Comparison of ENCODE assay signal across 14 cellular contexts in the genomic region with DNA sequence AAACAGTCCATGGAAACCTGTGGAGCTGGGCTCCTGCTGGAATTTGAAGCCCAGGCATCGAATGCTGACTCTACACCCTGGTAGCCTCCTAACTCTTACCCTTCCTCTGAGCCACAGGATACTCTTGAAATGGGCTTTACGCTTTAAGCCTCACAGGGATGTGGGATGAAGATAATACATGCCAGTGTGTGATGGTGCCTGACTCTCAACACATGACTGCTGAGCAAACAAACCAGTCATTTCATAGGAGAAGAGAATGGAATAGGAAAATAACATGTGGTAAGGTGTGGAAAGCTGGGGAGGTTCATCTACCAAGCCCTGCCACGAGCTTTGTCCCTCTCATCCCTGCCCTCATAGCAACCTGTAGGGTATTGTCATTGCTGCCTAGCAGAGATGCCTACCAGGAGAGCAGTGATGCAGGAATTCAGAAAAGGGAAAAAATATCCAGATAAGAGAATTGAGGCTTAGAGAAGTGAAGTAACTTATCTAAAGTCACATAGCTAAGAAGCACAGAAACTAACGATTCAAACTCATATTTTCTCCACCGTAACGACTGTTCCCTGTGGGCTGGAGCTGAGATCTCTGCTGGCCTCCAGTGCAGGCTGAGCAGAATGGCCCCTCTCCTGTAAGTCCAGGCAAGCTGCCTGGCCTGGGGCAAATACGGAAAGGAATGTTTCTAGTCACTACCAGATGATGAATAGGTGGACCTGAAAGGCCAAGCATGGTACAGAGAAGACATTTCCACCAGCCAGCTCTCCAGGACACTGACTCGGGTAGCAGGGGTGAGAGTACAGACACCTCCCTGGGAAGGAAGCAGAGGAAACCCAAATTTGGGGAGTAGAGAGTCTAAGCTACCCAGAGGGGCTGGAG.
DNase-seq lines count a peak whose midpoint lies in the region; ATAC-seq and TF ChIP-seq lines count a peak whose summit lies in the region.
"Had no signal": no experiment of that assay in that cellular context is flagged by ENCODE, and none has a peak within 500 bp of the region (broad histone marks: within the 10 kb centered on the region; RNA-seq: fewer than 3 reads in every experiment).

No MANE protein-coding gene starts in this region.

- BruUV-seq in HCT116 (replicated peaks; lab: Mats Ljungman, UMichigan), result TSS peak; percentile 22

- peak overlapping the region; percentile 72 for H3K4me2 ChIP-seq in HCT116 (ENCODE audit: low read length)
- no peak overlapping the region for H3K4me2 ChIP-seq in hepatocyte

- no peaks in the 10 kb centered on the region for H3K79me2 ChIP-seq in HCT116 (ENCODE audit: insufficient read depth, low read length)
- H3K79me2 ChIP-seq in hepatocyte, result no peaks in the 10 kb centered on the region

- in situ Hi-C loops in ACHN (cut with HindIII; ENCODE audit: low pct_ligation_motif_present, low pct_unique_long_range_greater_than_20kb, low sequenced_read_pairs), result no loop called here

- intact Hi-C loops in HCT116 (cut with micrococcal nuclease) (no loop called here), prostate gland (cut with DNase I) (no loop called here)
- intact Hi-C loops in activated T-helper 1 cell treated with anti-CD3 and anti-CD28 coated beads, Interleukin-12 subunit alpha, Interleukin-12 subunit beta, Interleukin-2, Interleukin-4 antibody, amounts not matched to agents 30 ng/mL and 10 ng/mL and 1 ng/mL, durations not matched to agents 14 hours and 24 hours and 36 hours (cut with micrococcal nuclease), result loop anchor here (1.0 kb wide), 1 partner anchor 12 kb away; no protein-coding TSS in a partner anchor

- H3K4me3 ChIP-seq in HCT116 (replicated peaks in 1 of 2; ENCODE audit: low read depth in 1 of 2, low read length in 2 of 2) (no peak overlapping the region), hepatocyte (no peak overlapping the region), prostate gland (no peak overlapping the region)
- H3K4me3 ChIP-seq: SK-N-MC had no signal

- DNase-seq in ACHN (peak; percentile 22), HCT116 (ENCODE audit: low read depth, low spot score) (no peak), hepatocyte (ENCODE audit: low spot score) (no peak), prostate gland (ENCODE audit: low spot score) (no peak), 8988T (no peak)
- no peak for DNase-seq in activated T-helper 1 cell treated with anti-CD3 and anti-CD28 coated beads, Interleukin-12 subunit alpha, Interleukin-12 subunit beta, Interleukin-2, Interleukin-4 antibody, amounts not matched to agents 30 ng/mL and 10 ng/mL and 1 ng/mL, durations not matched to agents 14 hours and 24 hours and 36 hours (ENCODE audit: low spot score)
- DNase-seq: NCI-H1436 treated with DMSO at 0.1 percent for 48 hours; stimulated activated CD4-positive, alpha-beta T cell treated with anti-CD3 and anti-CD28 coated beads, Interleukin-4, amount 100 ng/mL, for 4 hours; stimulated activated naive CD4-positive, alpha-beta T cell; WERI-Rb-1 had no signal

- H3K9me2 ChIP-seq in HCT116 (ENCODE audit: insufficient read depth), result no peaks in the 10 kb centered on the region
- H3K9me2 ChIP-seq in hepatocyte (replicated peaks; ENCODE audit: insufficient read depth), result no peaks in the 10 kb centered on the region

- CTCF ChIA-PET in HCT116 (lab: Charles Lee), result interaction anchor here (1.4 to 2.0 kb wide), 3 partner anchors 8 to 54 kb away, joined by 3 to 11 read pairs (median 7); no protein-coding TSS in a partner anchor

- ATAC-seq in HCT116 (no peak), GM18867 (IDR thresholded peaks at IDR 0.05; ENCODE audit: unreplicated experiment) (no peak), GM19455 (IDR thresholded peaks at IDR 0.05; ENCODE audit: unreplicated experiment) (no peak)

- no peaks in the 10 kb centered on the region for H3K9me3 ChIP-seq in HCT116 (ENCODE audit: control insufficient read depth in 1 of 2, insufficient read depth in 1 of 2, low read depth in 1 of 2, low read length in 2 of 2)
- H3K9me3 ChIP-seq in hepatocyte (ENCODE audit: low read depth), result no peaks in the 10 kb centered on the region
- H3K9me3 ChIP-seq in prostate gland, result no peaks in the 10 kb centered on the region

- H3K9ac ChIP-seq in HCT116 (ENCODE audit: low read length), result peak overlapping the region; percentile 69

- H4K20me1 ChIP-seq in HCT116 (ENCODE audit: insufficient read depth) (no peaks in the 10 kb centered on the region), hepatocyte (ENCODE audit: insufficient read depth, poor library complexity, severe bottlenecking) (no peaks in the 10 kb centered on the region)

- H3K27me3 Mint-ChIP-seq in activated T-helper 1 cell treated with anti-CD3 and anti-CD28 coated beads, Interleukin-12 subunit alpha, Interleukin-12 subunit beta, Interleukin-2, Interleukin-4 antibody, amounts not matched to agents 30 ng/mL and 10 ng/mL and 1 ng/mL, durations not matched to agents 14 hours and 24 hours and 36 hours (ENCODE audit: insufficient read depth), result peaks cover 8% of the 10 kb centered on the region

- H3K27ac Mint-ChIP-seq in activated T-helper 1 cell treated with anti-CD3 and anti-CD28 coated beads, Interleukin-12 subunit alpha, Interleukin-12 subunit beta, Interleukin-2, Interleukin-4 antibody, amounts not matched to agents 30 ng/mL and 10 ng/mL and 1 ng/mL, durations not matched to agents 14 hours and 24 hours and 36 hours, result peak overlapping the region; percentile 72

- RAD21 ChIA-PET in HCT116 (lab: Charles Lee; ENCODE audit: low non-redundant PET in 1 of 2, low total read pairs in 2 of 2, uncharacterized antibody in 2 of 2, unreplicated experiment in 2 of 2), result interaction anchor here in 1 of 2 experiments (0.9 kb wide), 1 partner anchor 52 kb away, joined by 3 read pairs; no protein-coding TSS in a partner anchor

- POLR2A ChIA-PET in HCT116 (lab: Charles Lee), result interaction anchor here (0.7 to 26.1 kb wide), 16 partner anchors 9 to 124 kb away, joined by 3 to 438 read pairs (median 5); partner anchors contain the start of gene DUSP5

- H3K36me3 Mint-ChIP-seq in activated T-helper 1 cell treated with anti-CD3 and anti-CD28 coated beads, Interleukin-12 subunit alpha, Interleukin-12 subunit beta, Interleukin-2, Interleukin-4 antibody, amounts not matched to agents 30 ng/mL and 10 ng/mL and 1 ng/mL, durations not matched to agents 14 hours and 24 hours and 36 hours (ENCODE audit: low read depth), result peaks cover 3% of the 10 kb centered on the region

- H3K36me3 ChIP-seq in HCT116 (ENCODE audit: control insufficient read depth in 1 of 2, insufficient read depth in 2 of 2, low read length in 2 of 2) (no peaks in the 10 kb centered on the region), hepatocyte (replicated peaks; ENCODE audit: insufficient read depth, low read depth) (no peaks in the 10 kb centered on the region), prostate gland (no peaks in the 10 kb centered on the region)
- H3K36me3 ChIP-seq: WERI-Rb-1 had no signal

- H3K27me3 ChIP-seq in HCT116 (ENCODE audit: insufficient read depth, low read length) (no peaks in the 10 kb centered on the region), hepatocyte (no peaks in the 10 kb centered on the region), prostate gland (replicated peaks; ENCODE audit: insufficient read depth) (no peaks in the 10 kb centered on the region)

- H3K9me3 Mint-ChIP-seq in activated T-helper 1 cell treated with anti-CD3 and anti-CD28 coated beads, Interleukin-12 subunit alpha, Interleukin-12 subunit beta, Interleukin-2, Interleukin-4 antibody, amounts not matched to agents 30 ng/mL and 10 ng/mL and 1 ng/mL, durations not matched to agents 14 hours and 24 hours and 36 hours, result no peaks in the 10 kb centered on the region
- H3K9me3 Mint-ChIP-seq: IgD-negative memory B cell had no signal

- H3K27ac ChIP-seq in HCT116 (ENCODE audit: low read depth, low read length) (peak overlapping the region; percentile 95), hepatocyte (peak overlapping the region; percentile 45), prostate gland (no peak overlapping the region)
- H3K27ac ChIP-seq: SK-N-MC, WERI-Rb-1 had no signal

- no peak for TF ChIP-seq RAD21 in HCT116 (IDR thresholded peaks at IDR 0.05; ENCODE audit: low read depth)

- H3K4me3 Mint-ChIP-seq in activated T-helper 1 cell treated with anti-CD3 and anti-CD28 coated beads, Interleukin-12 subunit alpha, Interleukin-12 subunit beta, Interleukin-2, Interleukin-4 antibody, amounts not matched to agents 30 ng/mL and 10 ng/mL and 1 ng/mL, durations not matched to agents 14 hours and 24 hours and 36 hours, result no peak overlapping the region

- TF ChIP-seq POLR2A in HCT116 (IDR thresholded peaks at IDR 0.05; ENCODE audit: borderline replicate concordance, extremely low read depth, insufficient read depth, insufficient read length) (no peak), prostate gland (IDR thresholded peaks at IDR 0.05) (no peak)

- no peak for TF ChIP-seq CTCF in HCT116 (IDR thresholded peaks at IDR 0.05 in 2 of 3, conservative IDR thresholded peaks at IDR 0.05 in 1 of 3; ENCODE audit: borderline replicate concordance in 1 of 3, insufficient read depth in 1 of 3, low read depth in 2 of 3, low read length in 2 of 3)
- no peak for TF ChIP-seq CTCF in hepatocyte (IDR thresholded peaks at IDR 0.05; ENCODE audit: poor library complexity)
- no peak for TF ChIP-seq CTCF in prostate gland (IDR thresholded peaks at IDR 0.05)

- H3K4me1 ChIP-seq in HCT116 (ENCODE audit: control insufficient read depth in 1 of 2, insufficient read depth in 2 of 2, low read length in 2 of 2) (peaks cover 59 to 88% of the 10 kb centered on the region in 2 experiments), hepatocyte (ENCODE audit: insufficient read depth) (peaks cover 40% of the 10 kb centered on the region), prostate gland (replicated peaks) (no peaks in the 10 kb centered on the region)

- H3K4me1 Mint-ChIP-seq in activated T-helper 1 cell treated with anti-CD3 and anti-CD28 coated beads, Interleukin-12 subunit alpha, Interleukin-12 subunit beta, Interleukin-2, Interleukin-4 antibody, amounts not matched to agents 30 ng/mL and 10 ng/mL and 1 ng/mL, durations not matched to agents 14 hours and 24 hours and 36 hours (ENCODE audit: low read depth), result peaks cover 71% of the 10 kb centered on the region

- 59% methylated on average over 8 of the region's 8 CpGs for WGBS in hepatocyte (ENCODE audit: low lambda C conversion rate, missing lambda C conversion rate)
- 80% methylated on average over 8 of the region's 8 CpGs for whole genome bisulfite sequencing in prostate gland

- H2AFZ ChIP-seq in HCT116 (ENCODE audit: low read depth, low read length, poor library complexity, severe bottlenecking) (peak overlapping the region; percentile 10), hepatocyte (no peak overlapping the region)

TF ChIP-seq in HCT116, 20 proteins besides CTCF, POLR2A, EP300 and RAD21:
- no peak for TF ChIP-seq POLR2AphosphoS5 (IDR thresholded peaks at IDR 0.05; ENCODE audit: low read depth, low read length)

Comparison
In these comparisons a context has a peak if more than half of its experiments do, and no peak if none do; other contexts are left out.
1. H3K27ac ChIP-seq: peak in HCT116 (single experiment) and hepatocyte (single experiment); none in prostate gland (0 of 2).